ENCODE assay signal across 22 cellular contexts in genomic region chr1:79790950-79791349, GRCh38.
"Had no signal": no experiment of that assay in that cellular context is flagged by ENCODE, and none has a peak within 500 bp of the region (broad histone marks: within the 10 kb centered on the region; RNA-seq: fewer than 3 reads in every experiment).

No MANE protein-coding gene starts in this region.

- ATAC-seq: activated T-cell treated with anti-CD3 and anti-CD28 coated beads, Interleukin-2, amount 50 U/mL, for 4 hours; heart left ventricle; lower lobe of right lung; T-helper 17 cell had no signal

- H3K4me1 ChIP-seq: adrenal gland, heart left ventricle, lower lobe of right lung, sigmoid colon, upper lobe of left lung had no signal

- DNase-seq: activated CD4-positive, alpha-beta T cell treated with anti-CD3 and anti-CD28 coated beads for 4 hours; activated CD4-positive, alpha-beta T cell treated with anti-CD3 and anti-CD28 coated beads, Interleukin-2, amount 50 U/mL, for 48 hours; activated CD4-positive, CD25-positive, alpha-beta regulatory T cell; activated CD8-positive, alpha-beta memory T cell treated with anti-CD3 and anti-CD28 coated beads, Interleukin-2, amount 50 U/mL, for 48 hours; activated naive CD4-positive, alpha-beta T cell; activated T-cell treated with anti-CD3 and anti-CD28 coated beads, Interleukin-2, amount 50 U/mL, for 4 hours; adrenal gland; effector CD4-positive, alpha-beta T cell; heart left ventricle; lower lobe of right lung; mesendoderm; naive B cell; occipital lobe; posterior cingulate gyrus; sigmoid colon; stimulated activated CD4-positive, alpha-beta T cell treated with anti-CD3 and anti-CD28 coated beads, Interleukin-2, amount 100 ng/mL, for 48 hours; stimulated activated naive CD4-positive, alpha-beta T cell; SW 1271; T-helper 17 cell; upper lobe of left lung had no signal

- H3K9me3 ChIP-seq: adrenal gland, sigmoid colon had no signal

- H3K27me3 ChIP-seq: adrenal gland, cardiac muscle cell, heart left ventricle, sigmoid colon, upper lobe of left lung had no signal

- H3K4me2 ChIP-seq: smooth muscle cell had no signal

- H3K36me3 ChIP-seq: adrenal gland, cardiac muscle cell, heart left ventricle, lower lobe of right lung, sigmoid colon, upper lobe of left lung had no signal

- H3K27ac ChIP-seq: adrenal gland, cardiac muscle cell, heart left ventricle, lower lobe of right lung, sigmoid colon, upper lobe of left lung had no signal

- H3K4me3 ChIP-seq: adrenal gland, cardiac muscle cell, heart left ventricle, lower lobe of right lung, sigmoid colon, smooth muscle cell, upper lobe of left lung had no signal
